ENCODE assay signal across 19 cellular contexts in genomic region chr4:7656244-7656800, GRCh38.
DNase-seq lines count a peak whose midpoint lies in the region; ATAC-seq, FAIRE-seq and TF ChIP-seq lines count a peak whose summit lies in the region.
"Had no signal": no experiment of that assay in that cellular context is flagged by ENCODE, and none has a peak within 500 bp of the region (broad histone marks: within the 10 kb centered on the region; RNA-seq: fewer than 3 reads in every experiment).

No MANE protein-coding gene starts in this region.

- ATAC-seq in left ventricle myocardium superior, result no peak

- H3F3A ChIP-seq in neural cell (ENCODE audit: insufficient read depth, low read length, poor library complexity, severe bottlenecking), result peaks cover 3% of the 10 kb centered on the region

- no peaks in the 10 kb centered on the region for H3K9me2 ChIP-seq in neural cell (ENCODE audit: insufficient read depth, low read length)

- no peak overlapping the region for H2AFZ ChIP-seq in neural cell (ENCODE audit: low read depth, low read length)

- H3K4me2 ChIP-seq in neural cell (ENCODE audit: low read length), result peak overlapping the region; percentile 37

- H3K27me3 ChIP-seq in right atrium auricular region (no peaks in the 10 kb centered on the region), neural cell (ENCODE audit: insufficient read depth, low read depth, low read length) (no peaks in the 10 kb centered on the region)
- H3K27me3 ChIP-seq: BE2C had no signal

- peaks cover 0 to 1% of the 10 kb centered on the region in 2 donors for H3K4me1 ChIP-seq in right atrium auricular region
- H3K4me1 ChIP-seq in kidney (ENCODE audit: control insufficient read depth in 1 of 2, insufficient read depth in 1 of 2, low read depth in 1 of 2, low read length in 2 of 2), result no peaks in the 10 kb centered on the region

- H3K4me3 ChIP-seq in right atrium auricular region (no peak overlapping the region), kidney (ENCODE audit: low read length in 2 of 2) (no peak overlapping the region), neural cell (ENCODE audit: low read length) (peak overlapping the region; percentile 47)

- no peaks in the 10 kb centered on the region for H3K79me2 ChIP-seq in neural cell (replicated peaks; ENCODE audit: insufficient read depth, low read length)

- TF ChIP-seq CTCF in right atrium auricular region (IDR thresholded peaks at IDR 0.05) (no peak), kidney (IDR thresholded peaks at IDR 0.05; ENCODE audit: borderline replicate concordance, extremely low read depth, insufficient read depth) (no peak), neural cell (IDR thresholded peaks at IDR 0.05; ENCODE audit: poor library complexity, severe bottlenecking) (no peak)

- H3K36me3 ChIP-seq in right atrium auricular region (no peaks in the 10 kb centered on the region), kidney (ENCODE audit: control insufficient read depth in 1 of 2, insufficient read depth in 2 of 2, low read length in 2 of 2) (no peaks in the 10 kb centered on the region), neural cell (ENCODE audit: insufficient read depth, low read length) (no peaks in the 10 kb centered on the region)
- H3K36me3 ChIP-seq: BE2C had no signal

- no peak for TF ChIP-seq RAD21 in neural cell (conservative IDR thresholded peaks at IDR 0.05)

- TF ChIP-seq EP300 in neural cell (conservative IDR thresholded peaks at IDR 0.05; ENCODE audit: poor library complexity, severe bottlenecking), result no peak

- peak; percentile 16 for DNase-seq in left ventricle myocardium superior
- DNase-seq in right atrium auricular region (ENCODE audit: low spot score), result no peak
- DNase-seq in kidney, result peak; percentile 52
- no peak for DNase-seq in substantia nigra (lab: John Stamatoyannopoulos, UW)
- no peak for DNase-seq in NCI-H774 (lab: John Stamatoyannopoulos, UW)
- no peak for DNase-seq in occipital lobe (lab: John Stamatoyannopoulos, UW)
- DNase-seq in DMS114 treated with DMSO at 0.1 percent for 48 hours (lab: John Stamatoyannopoulos, UW; ENCODE audit: unreplicated experiment), result no peak
- DNase-seq: Caco-2; CD4-positive, alpha-beta T cell; DMS153; KBM-7; NCI-H1105 treated with DMSO at 0.1 percent for 48 hours; NCI-H1694; NCI-H2081 treated with DMSO at 0.1 percent for 48 hours; NCI-H446 treated with DMSO at 0.1 percent for 48 hours; SHP77 treated with DMSO at 0.1 percent for 48 hours had no signal

- H3K9me3 ChIP-seq in right atrium auricular region (no peaks in the 10 kb centered on the region), kidney (ENCODE audit: control insufficient read depth in 1 of 2, low read length in 2 of 2) (no peaks in the 10 kb centered on the region), neural cell (ENCODE audit: low read length) (no peaks in the 10 kb centered on the region)
- H3K9me3 ChIP-seq: BE2C, Caco-2 had no signal

- H3K27ac ChIP-seq in right atrium auricular region (no peak overlapping the region), kidney (ENCODE audit: low read depth in 2 of 2, low read length in 2 of 2) (no peak overlapping the region), neural cell (ENCODE audit: low read length) (peak overlapping the region; percentile 42), substantia nigra (ENCODE audit: low read depth, low read length, poor library complexity, severe bottlenecking) (peak overlapping the region; percentile 48)

- H4K20me1 ChIP-seq in neural cell (ENCODE audit: insufficient read depth), result no peaks in the 10 kb centered on the region

- no peak for FAIRE-seq in kidney (lab: Jason Lieb, UNC)
- FAIRE-seq: GM19239 had no signal

- no peak overlapping the region for H3K9ac ChIP-seq in kidney (ENCODE audit: low read length in 2 of 2)
- H3K9ac ChIP-seq in neural cell (ENCODE audit: low read length), result peak overlapping the region; percentile 46

- intact Hi-C loops in left ventricle myocardium superior (cut with micrococcal nuclease), result no loop called here
- intact Hi-C loops in kidney (cut with DNase I), result no loop called here

TF ChIP-seq in neural cell, 6 proteins besides CTCF, POLR2A, EP300 and RAD21:
- TF ChIP-seq TAF1 (IDR thresholded peaks at IDR 0.05; ENCODE audit: low read depth), result no peak
- TF ChIP-seq SMC3 (conservative IDR thresholded peaks at IDR 0.05; ENCODE audit: poor library complexity), result no peak
- peak; percentile 4 for TF ChIP-seq MXI1 (conservative IDR thresholded peaks at IDR 0.05; ENCODE audit: poor library complexity, severe bottlenecking)
- TF ChIP-seq POLR2AphosphoS5 (IDR thresholded peaks at IDR 0.05), result no peak
- no peak for TF ChIP-seq REST (IDR thresholded peaks at IDR 0.05; ENCODE audit: borderline replicate concordance)
- no peak for TF ChIP-seq EZH2 (IDR thresholded peaks at IDR 0.05; ENCODE audit: borderline replicate concordance, insufficient read depth, low read length, poor library complexity, severe bottlenecking)
TF ChIP-seq in neural cell: peak in this region for 1.

Comparison
In these comparisons a context has a peak if more than half of its experiments do, and no peak if none do; other contexts are left out.
1. DNase-seq: peak in left ventricle myocardium superior (single experiment) and kidney (single experiment); none in right atrium auricular region (single experiment), substantia nigra (0 of 49), NCI-H774 (single experiment), occipital lobe (single experiment) and DMS114 treated with DMSO at 0.1 percent for 48 hours (single experiment).
2. H3K27ac ChIP-seq: peak in neural cell (single experiment) and substantia nigra (single experiment); none in right atrium auricular region (0 of 2) and kidney (0 of 2).